ENCODE assay signal across 8 cellular contexts in genomic region chr18:9147440-9148238, GRCh38. TPM values are rescaled to one million over a fixed set of nuclear protein-coding genes. Genes with fewer than 3 reads are reported as not detected.
A peak's percentile ranks its signal among the peaks of the same experiment; 100 is the strongest.
DNase-seq lines count a peak whose midpoint lies in the region; FAIRE-seq and TF ChIP-seq lines count a peak whose summit lies in the region.

No MANE protein-coding gene starts in this region.

- peaks cover 5% of the 10 kb centered on the region for H3K79me1 ChIP-seq in neuronal stem cell (ENCODE audit: low read depth, low read length)

- H3K4ac ChIP-seq in neuronal stem cell (ENCODE audit: low read length), result no peak overlapping the region

- no peak overlapping the region for H2BK120ac ChIP-seq in neuronal stem cell (ENCODE audit: low read depth, low read length)

- peaks cover 87% of the 10 kb centered on the region for H3K79me2 ChIP-seq in mammary epithelial cell (ENCODE audit: insufficient read depth, low read length)
- peaks cover 85% of the 10 kb centered on the region for H3K79me2 ChIP-seq in keratinocyte (ENCODE audit: control insufficient read depth, insufficient read depth, low read length)

- no peak overlapping the region for H3K4me3 ChIP-seq in Peyer's patch
- H3K4me3 ChIP-seq in mammary epithelial cell (replicated peaks in 1 of 3; ENCODE audit: insufficient read depth in 1 of 3, low read depth in 2 of 3, low read length in 3 of 3), result no peak overlapping the region
- H3K4me3 ChIP-seq in keratinocyte (ENCODE audit: control insufficient read depth in 2 of 3, extremely low read depth in 1 of 3, insufficient read depth in 2 of 3, low read depth in 1 of 3, low read length in 3 of 3), result no peak overlapping the region
- no peak overlapping the region for H3K4me3 ChIP-seq in stomach
- no peak overlapping the region for H3K4me3 ChIP-seq in neuronal stem cell (ENCODE audit: low read length in 2 of 2)

- 53% methylated on average over 1 of the region's 1 CpG for WGBS in mammary epithelial cell (ENCODE audit: low coverage, missing lambda C conversion rate)
- WGBS in stomach, 5 donors, result 5 to 18% (median 15%) methylated on average over 1 of the region's 1 CpG
- WGBS in neuronal stem cell (ENCODE audit: extremely low coverage in 2 of 2, insufficient read length in 2 of 2, insufficient replicate concordance in 1 of 2), 2 donors, result no CpG with 5 or more reads among the region's 1 CpG

- H4K20me1 ChIP-seq in mammary epithelial cell (ENCODE audit: insufficient read depth, low read length), result no peaks in the 10 kb centered on the region
- H4K20me1 ChIP-seq in keratinocyte (ENCODE audit: control insufficient read depth, extremely low read depth, insufficient read depth, low read length), result no peaks in the 10 kb centered on the region

- H3K23ac ChIP-seq in neuronal stem cell (ENCODE audit: low read depth, low read length, poor library complexity), result no peak overlapping the region

- H2AK5ac ChIP-seq in neuronal stem cell (ENCODE audit: low read depth, low read length), result no peak overlapping the region

- H2AFZ ChIP-seq in mammary epithelial cell (ENCODE audit: low read depth, low read length), result peak overlapping the region; percentile 32
- no peak overlapping the region for H2AFZ ChIP-seq in keratinocyte (ENCODE audit: control insufficient read depth, low read length)
- no peak overlapping the region for H2AFZ ChIP-seq in neuronal stem cell (ENCODE audit: low read length)

- H2BK5ac ChIP-seq in neuronal stem cell (ENCODE audit: low read length), result no peak overlapping the region

- intact Hi-C loops in mammary epithelial cell (cut with micrococcal nuclease), result loop anchor here (1.0 to 2.0 kb wide), 4 partner anchors 44 to 493 kb away; no protein-coding TSS in a partner anchor
- intact Hi-C loops in stomach (cut with DNase I; ENCODE audit: low total_unique reads), result no loop called here

- in situ Hi-C loops in Caki2 (cut with HindIII; ENCODE audit: low pct_unique_long_range_greater_than_20kb, low sequenced_read_pairs), result no loop called here
- in situ Hi-C loops in mammary epithelial cell (cut with MboI; ENCODE audit: low sequenced_read_pairs in 2 of 2), result no loop called here

- no peak overlapping the region for H3K14ac ChIP-seq in neuronal stem cell (ENCODE audit: low read length)

- peak; percentile 55 for DNase-seq in Caki2 (ENCODE audit: low read depth)
- DNase-seq in GM19239 (ENCODE audit: insufficient read length, low spot score), result no peak
- peak; percentile 34 for DNase-seq in HuH-7.5 (ENCODE audit: low spot score)
- DNase-seq in Peyer's patch, result peak in 1 of 3 donors; percentile 53
- peak; percentile 62 for DNase-seq in mammary epithelial cell
- DNase-seq in keratinocyte (ENCODE audit: low read depth, low spot score), result no peak
- no peak for DNase-seq in stomach
- DNase-seq in neuronal stem cell (ENCODE audit: low spot score), result no peak

- no peaks in the 10 kb centered on the region for H3K9me3 ChIP-seq in Peyer's patch
- H3K9me3 ChIP-seq in mammary epithelial cell (replicated peaks; ENCODE audit: insufficient read depth, low read length), result no peaks in the 10 kb centered on the region
- H3K9me3 ChIP-seq in keratinocyte (ENCODE audit: control insufficient read depth, low read depth, low read length), result no peaks in the 10 kb centered on the region
- H3K9me3 ChIP-seq in stomach, result no peaks in the 10 kb centered on the region
- H3K9me3 ChIP-seq in neuronal stem cell (replicated peaks in 1 of 2; ENCODE audit: control insufficient read depth in 2 of 2, insufficient read depth in 1 of 2, low read depth in 1 of 2, low read length in 2 of 2), result no peaks in the 10 kb centered on the region

- H3K36me3 ChIP-seq in Peyer's patch (no peaks in the 10 kb centered on the region), mammary epithelial cell (ENCODE audit: insufficient read depth, low read length) (no peaks in the 10 kb centered on the region), keratinocyte (ENCODE audit: control insufficient read depth in 2 of 2, extremely low read depth in 1 of 2, insufficient read depth in 2 of 2, low read length in 2 of 2) (no peaks in the 10 kb centered on the region), stomach (no peaks in the 10 kb centered on the region), neuronal stem cell (replicated peaks in 1 of 2; ENCODE audit: control insufficient read depth in 2 of 2, insufficient read depth in 2 of 2, low read length in 2 of 2) (no peaks in the 10 kb centered on the region)

- no peak overlapping the region for H2BK12ac ChIP-seq in neuronal stem cell (ENCODE audit: low read length)

- FAIRE-seq in GM19239 (lab: Jason Lieb, UNC), result peak; percentile 92
- peak; percentile 46 for FAIRE-seq in keratinocyte (lab: Jason Lieb, UNC)

- CTCF ChIA-PET in mammary epithelial cell (lab: Charles Lee; ENCODE audit: low non-redundant PET), result interaction anchor here (0.6 kb wide), 1 partner anchor 164 kb away, joined by 3 read pairs; no protein-coding TSS in a partner anchor

- peak; percentile 39 to 92 (median 78) for TF ChIP-seq CTCF in Peyer's patch (IDR thresholded peaks at IDR 0.05)
- TF ChIP-seq CTCF in mammary epithelial cell (conservative IDR thresholded peaks at IDR 0.05 in 1 of 2, IDR thresholded peaks at IDR 0.05 in 1 of 2; ENCODE audit: extremely low read depth in 1 of 2, insufficient read depth in 1 of 2, low read depth in 1 of 2, low read length in 2 of 2), result peak; percentile 62 to 86
- TF ChIP-seq CTCF in keratinocyte (optimal IDR thresholded peaks at IDR 0.05 in 1 of 3, IDR thresholded peaks at IDR 0.05 in 1 of 3, conservative IDR thresholded peaks at IDR 0.05 in 1 of 3; ENCODE audit: extremely low read depth in 1 of 3, insufficient read depth in 2 of 3, low read length in 3 of 3), result peak; percentile 60 to 78 (median 66)
- peak in 5 of 7 experiments; percentile 59 to 74 (median 63) for TF ChIP-seq CTCF in stomach (IDR thresholded peaks at IDR 0.05)

- H3K27me3 ChIP-seq in Peyer's patch (no peaks in the 10 kb centered on the region), mammary epithelial cell (ENCODE audit: insufficient read depth, low read length) (no peaks in the 10 kb centered on the region), keratinocyte (ENCODE audit: control insufficient read depth, extremely low read depth, insufficient read depth, low read length) (no peaks in the 10 kb centered on the region), stomach (no peaks in the 10 kb centered on the region), neuronal stem cell (ENCODE audit: control insufficient read depth in 3 of 3, insufficient read depth in 3 of 3, low read depth in 1 of 3, low read length in 3 of 3) (no peaks in the 10 kb centered on the region)

- TF ChIP-seq POLR2A in Peyer's patch (IDR thresholded peaks at IDR 0.05) (no peak), stomach (IDR thresholded peaks at IDR 0.05) (no peak)

- no peak overlapping the region for H3K9ac ChIP-seq in mammary epithelial cell (ENCODE audit: insufficient read depth, low read length)
- H3K9ac ChIP-seq in keratinocyte (ENCODE audit: control insufficient read depth, extremely low read depth, insufficient read depth, low read length), result no peak overlapping the region
- no peak overlapping the region for H3K9ac ChIP-seq in neuronal stem cell (ENCODE audit: low read depth, low read length, poor library complexity)

- no peak overlapping the region for H4K91ac ChIP-seq in neuronal stem cell (ENCODE audit: low read depth, low read length, poor library complexity)

- BruUV-seq in mammary epithelial cell (replicated peaks; lab: Mats Ljungman, UMichigan), result no TSS peak

- H3K9me1 ChIP-seq in keratinocyte (ENCODE audit: control insufficient read depth, extremely low read depth, insufficient read depth, low read length), result no peaks in the 10 kb centered on the region

- dilution Hi-C loops in mammary epithelial cell (cut with HindIII; ENCODE audit: low sequenced_read_pairs) (no loop called here), keratinocyte (cut with MboI; ENCODE audit: extremely low pct_ligation_motif_present, low sequenced_read_pairs) (no loop called here)

- no peak overlapping the region for H4K8ac ChIP-seq in neuronal stem cell (ENCODE audit: low read depth, low read length)

- no peak for TF ChIP-seq EP300 in stomach (IDR thresholded peaks at IDR 0.05)

- H2BK15ac ChIP-seq in neuronal stem cell (ENCODE audit: low read length), result no peak overlapping the region

- H3K27ac ChIP-seq in Peyer's patch (peak overlapping the region in 2 of 4 donors; percentile 2 to 46), mammary epithelial cell (ENCODE audit: insufficient read depth, low read depth, low read length) (peak overlapping the region; percentile 60), keratinocyte (ENCODE audit: control insufficient read depth, insufficient read depth, low read length) (peak overlapping the region; percentile 42), stomach (peak overlapping the region in 4 of 5 donors; percentile 7 to 57 (median 52)), neuronal stem cell (replicated peaks; ENCODE audit: low read length) (no peak overlapping the region)

- peak overlapping the region; percentile 33 for H3K4me2 ChIP-seq in mammary epithelial cell (ENCODE audit: insufficient read depth, low read depth, low read length)
- peak overlapping the region; percentile 41 for H3K4me2 ChIP-seq in keratinocyte (ENCODE audit: control insufficient read depth, extremely low read depth, insufficient read depth, low read depth, low read length)
- no peak overlapping the region for H3K4me2 ChIP-seq in neuronal stem cell (ENCODE audit: insufficient read depth, low read length, poor library complexity, severe bottlenecking)

- H3K18ac ChIP-seq in neuronal stem cell (ENCODE audit: low read length), result no peak overlapping the region

- H3K4me1 ChIP-seq in Peyer's patch (peaks cover 0 to 42% (median 4%) of the 10 kb centered on the region in 4 donors), mammary epithelial cell (ENCODE audit: insufficient read depth, low read length) (peaks cover 12% of the 10 kb centered on the region), keratinocyte (ENCODE audit: control insufficient read depth, extremely low read depth, insufficient read depth, low read length) (peaks cover 12% of the 10 kb centered on the region), stomach (peaks cover 29 to 100% (median 67%) of the 10 kb centered on the region in 4 donors), neuronal stem cell (ENCODE audit: control insufficient read depth in 2 of 2, insufficient read depth in 1 of 2, low read depth in 1 of 2, low read length in 2 of 2) (peaks cover 0 to 7% of the 10 kb centered on the region in 2 donors)

RNA-seq across cellular contexts. Expression of gene ANKRD12, which starts 11.1 kb away (rescaled TPM):
- total RNA-seq in Caki2 (2014; rRNA removed; shearing (Covaris generic); ENCODE audit: low replicate concordance), result 9.0 and 9.1 TPM in 2 replicates
- total RNA-seq in Peyer's patch, result 100 to 1,000 TPM in 1 of 4 donors, 10 to 100 TPM in 3; 39.9 to 172 (median 58.9) TPM
- total RNA-seq in mammary epithelial cell, result 10 to 100 TPM; 19.8 to 26.0 TPM
- polyA plus RNA-seq in mammary epithelial cell, result 2.6 TPM
- polyA minus RNA-seq in mammary epithelial cell, result 14.3 TPM
- 2.6 to 8.0 TPM (median 4.9 TPM) in 3 replicates for polyA plus RNA-seq in keratinocyte
- polyA plus RNA-seq in keratinocyte (2011; ENCODE audit: low read depth), result 160 TPM
- 2.0 and 3.8 TPM in 2 replicates for polyA plus RNA-seq in keratinocyte (2011; cell fraction: cytosol; rRNA removed)
- 7.0 and 9.0 TPM in 2 replicates for polyA plus RNA-seq in keratinocyte (2011; cell fraction: nucleus; rRNA removed)
- 12.7 and 21.4 TPM in 2 replicates for polyA plus RNA-seq in keratinocyte (2012; ENCODE audit: low replicate concordance)
- polyA minus RNA-seq in keratinocyte, result 3.0 to 39.0 TPM (median 12.0 TPM) in 3 replicates
- polyA minus RNA-seq in keratinocyte (2011; cell fraction: cytosol; rRNA and poly(A)+ RNA removed), result 11.3 TPM
- polyA minus RNA-seq in keratinocyte (2011; cell fraction: nucleus; rRNA and poly(A)+ RNA removed), result 10.2 and 29.2 TPM in 2 replicates
- 10 to 100 TPM; 19.1 to 54.5 (median 49.6) TPM for total RNA-seq in stomach
- 10 to 100 TPM in 2 of 3 donors, 1 to 10 TPM in 1; 10.0 to 85.5 (median 14.0) TPM for polyA plus RNA-seq in stomach
- polyA plus RNA-seq in neuronal stem cell (2013, experiment 1 of 2), result 42.6 TPM
- 44.5 TPM for polyA plus RNA-seq in neuronal stem cell (2013, experiment 2 of 2)

RNA-seq across cellular contexts. Expression of gene NDUFV2, which starts 45.1 kb away (rescaled TPM):
- total RNA-seq in Caki2 (2014; rRNA removed; shearing (Covaris generic); ENCODE audit: low replicate concordance), result 232 and 239 TPM in 2 replicates
- total RNA-seq in Peyer's patch (100 to 1,000 TPM in 2 of 4 donors, 10 to 100 TPM in 2; 83.3 to 132 (median 106) TPM), mammary epithelial cell (100 to 1,000 TPM in 1 of 2 donors, 10 to 100 TPM in 1; 69.2 to 142 TPM), stomach (100 to 1,000 TPM in 2 of 5 donors, 10 to 100 TPM in 3; 69.4 to 251 (median 98.2) TPM)
- polyA plus RNA-seq in mammary epithelial cell (98.3 TPM), keratinocyte (107 to 202 TPM (median 125 TPM) in 3 replicates), stomach (100 to 1,000 TPM; 214 to 283 (median 222) TPM)
- polyA minus RNA-seq in mammary epithelial cell (40.6 TPM), keratinocyte (13.4 to 56.9 TPM (median 38.3 TPM) in 3 replicates)
- 40.2 TPM for polyA plus RNA-seq in keratinocyte (2011; ENCODE audit: low read depth)
- 106 and 185 TPM in 2 replicates for polyA plus RNA-seq in keratinocyte (2011; cell fraction: cytosol; rRNA removed)
- polyA plus RNA-seq in keratinocyte (2011; cell fraction: nucleus; rRNA removed), result 67.0 and 74.2 TPM in 2 replicates
- polyA plus RNA-seq in keratinocyte (2012; ENCODE audit: low replicate concordance), result 100 and 142 TPM in 2 replicates
- polyA minus RNA-seq in keratinocyte (2011; cell fraction: cytosol; rRNA and poly(A)+ RNA removed), result 20.5 TPM
- 23.6 and 35.1 TPM in 2 replicates for polyA minus RNA-seq in keratinocyte (2011; cell fraction: nucleus; rRNA and poly(A)+ RNA removed)
- 208 TPM for polyA plus RNA-seq in neuronal stem cell (2013, experiment 1 of 2)
- 218 TPM for polyA plus RNA-seq in neuronal stem cell (2013, experiment 2 of 2)

Comparison
In these comparisons a context has a peak if more than half of its experiments do, and no peak if none do; other contexts are left out.
1. DNase-seq: peak in Caki2 (single experiment), HuH-7.5 (single experiment) and mammary epithelial cell (single experiment); none in GM19239 (single experiment), keratinocyte (single experiment), stomach (single experiment) and neuronal stem cell (single experiment).
2. Peak in every context shown above with its lines, with median percentiles within 50 percentile points of each other: CTCF ChIP-seq.